ENCODE assay signal across 19 cellular contexts in the genomic region with DNA sequence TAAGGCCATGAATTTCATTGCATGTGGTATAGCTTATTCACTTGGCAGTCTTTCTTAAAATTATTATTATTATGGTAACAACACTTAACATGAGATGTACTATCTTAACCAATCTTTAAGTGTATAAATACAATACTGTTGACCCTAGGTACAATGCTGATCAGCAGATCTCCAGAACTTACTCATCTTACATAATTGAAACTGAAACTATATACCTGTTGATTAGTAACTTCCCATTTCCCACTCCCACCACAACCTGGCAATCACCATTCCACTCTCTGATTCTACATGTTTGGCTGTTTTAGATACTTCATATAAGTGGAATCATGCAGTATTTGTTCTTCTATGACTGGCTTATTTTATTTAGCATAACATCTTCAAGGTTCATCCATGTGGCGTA.
"Had no signal": no experiment of that assay in that cellular context is flagged by ENCODE, and none has a peak within 500 bp of the region (broad histone marks: within the 10 kb centered on the region; RNA-seq: fewer than 3 reads in every experiment).

No MANE protein-coding gene starts in this region.

- H2AFZ ChIP-seq: parathyroid adenoma had no signal

- H3K27me3 ChIP-seq: ascending aorta, breast epithelium, tibial nerve, uterus had no signal

- H3K27ac Mint-ChIP-seq: activated CD4-positive, alpha-beta T cell treated with anti-CD3 and anti-CD28 coated beads, Interleukin-2, amount 10 ng/mL, durations not matched to agents 7 days and 5 days; activated naive CD8-positive, alpha-beta T cell treated with anti-CD3 and anti-CD28 coated beads, Interleukin-2, amount 50 U/mL, for 24 hours; effector memory CD8-positive, alpha-beta T cell; immature natural killer cell; naive thymus-derived CD8-positive, alpha-beta T cell; stimulated activated effector memory CD8-positive, alpha-beta T cell treated with anti-CD3 and anti-CD28 coated beads, Interleukin-12 subunit alpha, Interleukin-12 subunit beta, amount 100 ng/mL, for 72 hours had no signal

- H3K9me3 Mint-ChIP-seq: activated CD4-positive, alpha-beta T cell treated with anti-CD3 and anti-CD28 coated beads, Interleukin-2, amount 10 ng/mL, durations not matched to agents 7 days and 5 days; activated naive CD8-positive, alpha-beta T cell treated with anti-CD3 and anti-CD28 coated beads, Interleukin-2, amount 50 U/mL, for 24 hours; effector memory CD8-positive, alpha-beta T cell; stimulated activated effector memory CD8-positive, alpha-beta T cell treated with anti-CD3 and anti-CD28 coated beads, Interleukin-12 subunit alpha, Interleukin-12 subunit beta, amount 100 ng/mL, for 72 hours had no signal

- H3K27ac ChIP-seq: ascending aorta, breast epithelium, heart left ventricle, parathyroid adenoma, tibial nerve, uterus had no signal

- H3K36me3 ChIP-seq: ascending aorta, breast epithelium, heart left ventricle, tibial nerve, uterus had no signal

- H3K9me3 ChIP-seq: ascending aorta, breast epithelium, heart left ventricle, tibial nerve, uterus had no signal

- DNase-seq: activated CD4-positive, alpha-beta T cell treated with anti-CD3 and anti-CD28 coated beads, Interleukin-2, amount 10 ng/mL, durations not matched to agents 7 days and 5 days; activated naive CD4-positive, alpha-beta T cell treated with Interleukin-2 at 50 U/mL for 16 hours; activated naive CD8-positive, alpha-beta T cell treated with anti-CD3 and anti-CD28 coated beads, Interleukin-2, amount 50 U/mL, for 24 hours; activated T-cell treated with anti-CD3 and anti-CD28 coated beads for 4 hours; dermis blood vessel endothelial cell; effector memory CD8-positive, alpha-beta T cell; heart left ventricle; immature natural killer cell; mesenchymal stem cell; naive thymus-derived CD8-positive, alpha-beta T cell; stimulated activated CD4-positive, alpha-beta T cell treated with anti-CD3 and anti-CD28 coated beads, Interleukin-12 subunit alpha, Interleukin-12 subunit beta, amount 100 ng/mL, for 4 hours; stimulated activated CD4-positive, alpha-beta T cell treated with anti-CD3 and anti-CD28 coated beads, Interleukin-2, amount 100 ng/mL, for 24 hours; substantia nigra; uterus had no signal

- H3K4me3 Mint-ChIP-seq: activated CD4-positive, alpha-beta T cell treated with anti-CD3 and anti-CD28 coated beads, Interleukin-2, amount 10 ng/mL, durations not matched to agents 7 days and 5 days; activated naive CD8-positive, alpha-beta T cell treated with anti-CD3 and anti-CD28 coated beads, Interleukin-2, amount 50 U/mL, for 24 hours; effector memory CD8-positive, alpha-beta T cell; immature natural killer cell; naive thymus-derived CD8-positive, alpha-beta T cell; stimulated activated effector memory CD8-positive, alpha-beta T cell treated with anti-CD3 and anti-CD28 coated beads, Interleukin-12 subunit alpha, Interleukin-12 subunit beta, amount 100 ng/mL, for 72 hours had no signal

- ATAC-seq: activated naive CD8-positive, alpha-beta T cell treated with anti-CD3 and anti-CD28 coated beads, Interleukin-2, amount 50 U/mL, for 24 hours; effector memory CD8-positive, alpha-beta T cell; heart left ventricle; naive thymus-derived CD8-positive, alpha-beta T cell; stimulated activated effector memory CD8-positive, alpha-beta T cell treated with anti-CD3 and anti-CD28 coated beads, Interleukin-12 subunit alpha, Interleukin-12 subunit beta, amount 100 ng/mL, for 72 hours had no signal

- H3K4me1 Mint-ChIP-seq: activated naive CD8-positive, alpha-beta T cell treated with anti-CD3 and anti-CD28 coated beads, Interleukin-2, amount 50 U/mL, for 24 hours; naive thymus-derived CD8-positive, alpha-beta T cell; stimulated activated effector memory CD8-positive, alpha-beta T cell treated with anti-CD3 and anti-CD28 coated beads, Interleukin-12 subunit alpha, Interleukin-12 subunit beta, amount 100 ng/mL, for 72 hours had no signal

- H3K79me2 ChIP-seq: parathyroid adenoma had no signal

- H3K4me3 ChIP-seq: ascending aorta, breast epithelium, heart left ventricle, tibial nerve, uterus had no signal

- H3K4me1 ChIP-seq: ascending aorta, breast epithelium, heart left ventricle, parathyroid adenoma, uterus had no signal

- H3K9ac ChIP-seq: parathyroid adenoma had no signal
